ENCODE assay signal across 15 cellular contexts in the genomic region with DNA sequence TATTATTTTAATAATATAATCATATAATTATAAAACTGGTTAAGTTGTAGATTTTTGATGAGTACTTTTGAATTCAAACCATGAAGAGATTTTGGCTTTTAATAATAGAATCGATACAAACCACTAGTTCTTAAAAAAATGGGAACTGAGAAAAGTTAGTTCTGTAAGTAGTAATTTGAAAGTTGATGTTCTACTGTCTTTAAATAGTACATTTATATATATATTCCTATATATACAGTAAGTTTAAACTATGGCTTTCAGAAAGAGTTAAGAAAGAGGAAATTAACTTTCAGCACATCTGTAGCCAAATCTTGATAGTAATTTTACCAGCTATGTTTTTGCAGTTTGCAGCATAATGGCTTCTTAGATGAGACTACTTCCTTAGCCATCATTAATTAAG. TPM values are rescaled to one million over a fixed set of nuclear protein-coding genes. Genes with fewer than 3 reads are reported as not detected.
DNase-seq lines count a peak whose midpoint lies in the region; ATAC-seq, FAIRE-seq and TF ChIP-seq lines count a peak whose summit lies in the region.
"Had no signal": no experiment of that assay in that cellular context is flagged by ENCODE, and none has a peak within 500 bp of the region (broad histone marks: within the 10 kb centered on the region; RNA-seq: fewer than 3 reads in every experiment).

No MANE protein-coding gene starts in this region.

- no peaks in the 10 kb centered on the region; the same call in 2 of the 3 replicates for H3K9me3 Mint-ChIP-seq in GM23338

- H3K79me2 ChIP-seq in Karpas-422 (ENCODE audit: low read length) (no peaks in the 10 kb centered on the region), GM23338 (replicated peaks; ENCODE audit: insufficient read depth) (no peaks in the 10 kb centered on the region)

- no peak overlapping the region for H3K4me3 Mint-ChIP-seq in GM23338

- WGBS in lower leg skin, 2 donors, result 82 to 86% methylated on average over 1 of the region's 1 CpG

- no peak for DNase-seq in GM19239 (ENCODE audit: insufficient read length, low spot score)
- peak; percentile 75 for DNase-seq in Karpas-422
- DNase-seq in COR-L47 (lab: John Stamatoyannopoulos, UW), result no peak
- DNase-seq in lower leg skin (ENCODE audit: low spot score in 2 of 2), result no peak
- DNase-seq in GM23338 (ENCODE audit: low spot score), result no peak
- DNase-seq in glomerular visceral epithelial cell (ENCODE audit: extremely low spot score), result no peak
- DNase-seq: amniotic stem cell, kidney, NCI-H2171 treated with DMSO at 0.1 percent for 48 hours, testis had no signal

- no peaks in the 10 kb centered on the region for H3K36me3 Mint-ChIP-seq in GM23338 (ENCODE audit: low read depth)

- H3K4me2 ChIP-seq in Karpas-422 (ENCODE audit: low read depth, low read length, poor library complexity, severe bottlenecking), result no peak overlapping the region
- H3K4me2 ChIP-seq in GM23338, result no peak overlapping the region

- peak; percentile 39 for ATAC-seq in HG02798 (IDR thresholded peaks at IDR 0.05; ENCODE audit: poor library complexity, unreplicated experiment)
- ATAC-seq in GM23338, result no peak

- H2AFZ ChIP-seq in Karpas-422 (ENCODE audit: low read length), result no peak overlapping the region
- H2AFZ ChIP-seq in GM23338, result no peak overlapping the region
- H2AFZ ChIP-seq: parathyroid adenoma had no signal

- H3K27ac ChIP-seq in Karpas-422 (ENCODE audit: low read length) (no peak overlapping the region), GM23338 (ENCODE audit: low read depth) (no peak overlapping the region)
- H3K27ac ChIP-seq: parathyroid adenoma, testis had no signal

- H3K4me1 ChIP-seq in Karpas-422 (ENCODE audit: low read length) (peaks cover 15% of the 10 kb centered on the region), GM23338 (ENCODE audit: insufficient read depth) (no peaks in the 10 kb centered on the region)
- H3K4me1 ChIP-seq: testis had no signal

- no peak overlapping the region for H3K9ac ChIP-seq in Karpas-422 (ENCODE audit: low read length)
- H3K9ac ChIP-seq: parathyroid adenoma had no signal

- peak; percentile 61 for FAIRE-seq in A204.1 (lab: Jason Lieb, UNC)
- FAIRE-seq in GM19239 (lab: Jason Lieb, UNC), result peak; percentile 83
- FAIRE-seq: endothelial cell of umbilical vein, kidney had no signal

- H3K4me1 Mint-ChIP-seq in GM23338, result no peaks in the 10 kb centered on the region

- TF ChIP-seq CTCF in lower leg skin (IDR thresholded peaks at IDR 0.05) (no peak), GM23338 (conservative IDR thresholded peaks at IDR 0.05; ENCODE audit: low read depth in 2 of 2) (no peak)

- H3K9me2 ChIP-seq in Karpas-422 (replicated peaks; ENCODE audit: insufficient read depth, low read length), result no peaks in the 10 kb centered on the region
- 0 out of 2 replicates have a peak, but pooled peaks cover 4% of the 10 kb centered on the region for H3K9me2 ChIP-seq in GM23338 (ENCODE audit: insufficient read depth)

- no peaks in the 10 kb centered on the region for H3F3A ChIP-seq in GM23338 (replicated peaks; ENCODE audit: low read depth)

- no peaks in the 10 kb centered on the region for H3K9me3 ChIP-seq in Karpas-422 (ENCODE audit: low read length)
- H3K9me3 ChIP-seq: testis had no signal

- H3K27ac Mint-ChIP-seq in GM23338, result no peak overlapping the region

- no peak overlapping the region for H3K4me3 ChIP-seq in Karpas-422 (ENCODE audit: low read length)
- H3K4me3 ChIP-seq in lower leg skin (ENCODE audit: low read depth, poor library complexity, severe bottlenecking), result no peak overlapping the region
- no peak overlapping the region for H3K4me3 ChIP-seq in GM23338
- H3K4me3 ChIP-seq: testis had no signal

- H3K36me3 ChIP-seq in Karpas-422 (ENCODE audit: insufficient read depth, low read length), result no peaks in the 10 kb centered on the region
- H3K36me3 ChIP-seq in GM23338 (ENCODE audit: insufficient read depth), result no peaks in the 10 kb centered on the region

- TF ChIP-seq POLR2A in lower leg skin (IDR thresholded peaks at IDR 0.05), result no peak

- H3K27me3 ChIP-seq in Karpas-422 (ENCODE audit: low read length) (no peaks in the 10 kb centered on the region), GM23338 (ENCODE audit: insufficient read depth) (no peaks in the 10 kb centered on the region)
- H3K27me3 ChIP-seq: testis had no signal

- intact Hi-C loops in lower leg skin (cut with DNase I; ENCODE audit: low total_unique reads), result no loop called here

- peaks cover 2% of the 10 kb centered on the region for H3K27me3 Mint-ChIP-seq in GM23338 (ENCODE audit: insufficient read depth, low read depth, poor library complexity)

- H4K20me1 ChIP-seq in Karpas-422 (ENCODE audit: insufficient read depth, low read depth, low read length) (no peaks in the 10 kb centered on the region), GM23338 (replicated peaks; ENCODE audit: insufficient read depth) (no peaks in the 10 kb centered on the region)

TF ChIP-seq in GM23338, 12 proteins besides CTCF, POLR2A, EP300 and RAD21 (continues in another document):
- TF ChIP-seq EZH2 (IDR thresholded peaks at IDR 0.05; ENCODE audit: low read depth, unreplicated experiment), result no peak
- TF ChIP-seq STAT1 (IDR thresholded peaks at IDR 0.05; ENCODE audit: unreplicated experiment), result no peak
- TF ChIP-seq ZNF114 (CRISPR knock-in tag; IDR thresholded peaks at IDR 0.05), result no peak
- TF ChIP-seq ZNF462 (CRISPR knock-in tag; IDR thresholded peaks at IDR 0.05), result no peak
- no peak for TF ChIP-seq EZH2phosphoT487 (IDR thresholded peaks at IDR 0.05; ENCODE audit: unreplicated experiment)
- TF ChIP-seq CREB1 (CRISPR knock-in tag; IDR thresholded peaks at IDR 0.05; ENCODE audit: low read depth), result no peak
- TF ChIP-seq NANOG (IDR thresholded peaks at IDR 0.05; ENCODE audit: borderline replicate concordance), result no peak

RNA-seq across cellular contexts. Expression of gene LRRK2, which starts 7.8 kb away (rescaled TPM):
- total RNA-seq in Karpas-422 (2014; rRNA removed; shearing (Covaris generic); ENCODE audit: low replicate concordance), result 0.07 and 0.15 TPM in 2 replicates
- 10 to 100 TPM in 2 of 4 donors, 1 to 10 TPM in 2; 5.7 to 11.1 (median 9.5) TPM for total RNA-seq in lower leg skin
- total RNA-seq in GM23338 (2014; rRNA removed; shearing (Covaris generic)), result 0.24 and 0.35 TPM in 2 replicates
- not detected in 2 replicates for polyA plus RNA-seq in GM23338 (2016; fragmentation: Nextera tagmentation; extraction: Ambion mirVana)
- total RNA-seq: M059J had no signal
